31 cellular contexts compared by ENCODE assay signal in genomic region chr17:8417806-8418205, GRCh38. TPM values are rescaled to one million over a fixed set of nuclear protein-coding genes. Genes with fewer than 3 reads are reported as not detected.
DNase-seq lines count a peak whose midpoint lies in the region; ATAC-seq and TF ChIP-seq lines count a peak whose summit lies in the region.
"Had no signal": no experiment of that assay in that cellular context is flagged by ENCODE, and none has a peak within 500 bp of the region (broad histone marks: within the 10 kb centered on the region; RNA-seq: fewer than 3 reads in every experiment).

No MANE protein-coding gene starts in this region.

- no peak overlapping the region for H3K9ac ChIP-seq in trophoblast cell (ENCODE audit: low read length)

- no peak overlapping the region for H2AFZ ChIP-seq in trophoblast cell (ENCODE audit: insufficient read depth, low read length, poor library complexity)

- H3K27me3 ChIP-seq in esophagus squamous epithelium (no peaks in the 10 kb centered on the region), trophoblast cell (ENCODE audit: insufficient read depth, low read length) (no peaks in the 10 kb centered on the region)
- H3K27me3 ChIP-seq in effector memory CD4-positive, alpha-beta T cell (replicated peaks; ENCODE audit: control insufficient read depth, insufficient read depth, low read length, poor library complexity, severe bottlenecking): peaks cover 4% of the 10 kb centered on the region

- H3K4ac ChIP-seq in trophoblast cell (ENCODE audit: low read depth, low read length): no peak overlapping the region

- H3K9me3 ChIP-seq in esophagus squamous epithelium (no peaks in the 10 kb centered on the region), trophoblast cell (ENCODE audit: insufficient read depth, low read depth, low read length) (no peaks in the 10 kb centered on the region)
- H3K9me3 ChIP-seq in effector memory CD4-positive, alpha-beta T cell (ENCODE audit: control insufficient read depth, low read length): no peaks in the 10 kb centered on the region
- H3K9me3 ChIP-seq: stomach, transverse colon had no signal

- peak overlapping the region; percentile 35 for H3K23ac ChIP-seq in trophoblast cell (ENCODE audit: low read length)

- ATAC-seq in GM21529 (IDR thresholded peaks at IDR 0.05; ENCODE audit: unreplicated experiment) (no peak), HG02798 (IDR thresholded peaks at IDR 0.05; ENCODE audit: poor library complexity, unreplicated experiment) (no peak)
- ATAC-seq: activated T-cell treated with anti-CD3 and anti-CD28 coated beads, Interleukin-2, amount 50 U/mL, for 72 hours had no signal

- no peak overlapping the region for H3K18ac ChIP-seq in trophoblast cell (ENCODE audit: low read length)

- no peak overlapping the region for H4K8ac ChIP-seq in trophoblast cell (ENCODE audit: low read depth, low read length)

- H2BK12ac ChIP-seq in trophoblast cell (ENCODE audit: low read length): no peak overlapping the region

- H4K12ac ChIP-seq in trophoblast cell (ENCODE audit: low read depth, low read length): no peak overlapping the region

- H3K4me3 ChIP-seq in esophagus squamous epithelium (no peak overlapping the region), trophoblast cell (ENCODE audit: low read depth, low read length) (no peak overlapping the region)
- H3K4me3 ChIP-seq in effector memory CD4-positive, alpha-beta T cell (ENCODE audit: insufficient read depth, low read depth, low read length, poor library complexity, severe bottlenecking): no peak overlapping the region
- H3K4me3 ChIP-seq: lung, stomach, transverse colon had no signal

- H3K4me2 ChIP-seq in trophoblast cell (ENCODE audit: low read length): no peak overlapping the region

- H3K36me3 ChIP-seq in esophagus squamous epithelium (no peaks in the 10 kb centered on the region), trophoblast cell (ENCODE audit: control insufficient read depth in 1 of 2, insufficient read depth in 2 of 2, low read length in 2 of 2) (no peaks in the 10 kb centered on the region)
- H3K36me3 ChIP-seq in effector memory CD4-positive, alpha-beta T cell (ENCODE audit: control insufficient read depth, insufficient read depth, low read length): no peaks in the 10 kb centered on the region
- H3K36me3 ChIP-seq: stomach, transverse colon had no signal

- TF ChIP-seq CTCF in esophagus squamous epithelium (IDR thresholded peaks at IDR 0.05): no peak

- DNase-seq in HuH-7 (ENCODE audit: low spot score) (peak; percentile 38), SIG-M5 (lab: John Stamatoyannopoulos, UW) (peak; percentile 61), esophagus squamous epithelium (lab: John Stamatoyannopoulos, UW) (no peak), trophoblast cell (peak in 1 of 2 donors; percentile 60)
- no peak for DNase-seq in effector memory CD4-positive, alpha-beta T cell
- no peak for DNase-seq in stimulated activated CD4-positive, alpha-beta T cell treated with anti-CD3 and anti-CD28 coated beads, Interleukin-2, amount 100 ng/mL, for 24 hours
- DNase-seq: activated CD4-positive, alpha-beta T cell treated with anti-CD3 and anti-CD28 coated beads for 4 hours; activated naive CD4-positive, alpha-beta T cell treated with anti-CD3 and anti-CD28 coated beads, Interleukin-2, amount 10 ng/mL, durations not matched to agents 7 days and 5 days; activated T-cell treated with anti-CD3 and anti-CD28 coated beads, Interleukin-2, amount 50 U/mL, for 72 hours; anterior cingulate cortex; CD4-positive, CD25-positive, alpha-beta regulatory T cell; central memory CD4-positive, alpha-beta T cell; DMS 273 treated with DMSO at 0.1 percent for 48 hours; foreskin melanocyte; hippocampal formation; IMR-90; NCI-H1694 treated with DMSO at 0.1 percent for 48 hours; NCI-H226; NCI-H748 treated with DMSO at 0.1 percent for 48 hours; SHP77; stomach; transverse colon had no signal

- H2BK5ac ChIP-seq in trophoblast cell (ENCODE audit: low read depth, low read length, poor library complexity): no peak overlapping the region

- H4K91ac ChIP-seq in trophoblast cell (ENCODE audit: low read depth, low read length): no peak overlapping the region

- H2AK5ac ChIP-seq in trophoblast cell (ENCODE audit: low read length): no peak overlapping the region

- H3K14ac ChIP-seq in trophoblast cell (ENCODE audit: low read length): no peak overlapping the region

- intact Hi-C loops in esophagus squamous epithelium (cut with DNase I): no loop called here

- H3K79me1 ChIP-seq in trophoblast cell (ENCODE audit: low read length): no peaks in the 10 kb centered on the region

- TF ChIP-seq POLR2A in esophagus squamous epithelium (IDR thresholded peaks at IDR 0.05): peak in 1 of 4 donors; percentile 22

- peaks cover 1 to 29% (median 7%) of the 10 kb centered on the region in 3 donors for H3K4me1 ChIP-seq in esophagus squamous epithelium
- H3K4me1 ChIP-seq in trophoblast cell (ENCODE audit: control insufficient read depth in 1 of 2, insufficient read depth in 2 of 2, low read length in 2 of 2): peaks cover 0 to 3% of the 10 kb centered on the region in 2 experiments
- peaks cover 7% of the 10 kb centered on the region for H3K4me1 ChIP-seq in effector memory CD4-positive, alpha-beta T cell (ENCODE audit: control insufficient read depth, insufficient read depth, low read length, poor library complexity, severe bottlenecking)

- no peaks in the 10 kb centered on the region for H3K79me2 ChIP-seq in trophoblast cell (ENCODE audit: control insufficient read depth, insufficient read depth, low read length, poor library complexity)

- H2BK120ac ChIP-seq in trophoblast cell (ENCODE audit: insufficient read depth, low read length, poor library complexity): no peak overlapping the region

- 67 to 68% methylated on average over 4 of the region's 4 CpGs for WGBS in esophagus squamous epithelium, 2 donors
- WGBS in trophoblast cell (ENCODE audit: extremely low coverage, insufficient coverage, insufficient read length): no CpG with 5 or more reads among the region's 4 CpGs

- peak overlapping the region in 3 of 4 donors; percentile 3 to 63 (median 51) for H3K27ac ChIP-seq in esophagus squamous epithelium
- H3K27ac ChIP-seq in trophoblast cell (ENCODE audit: low read depth, low read length): no peak overlapping the region
- no peak overlapping the region for H3K27ac ChIP-seq in effector memory CD4-positive, alpha-beta T cell (ENCODE audit: insufficient read depth, low read length, poor library complexity, severe bottlenecking)
- H3K27ac ChIP-seq: transverse colon had no signal

RNA-seq across cellular contexts. Expression of gene NDEL1, which starts 17.9 kb away (rescaled TPM):
- total RNA-seq in esophagus squamous epithelium: 100 to 1,000 TPM in 1 of 4 donors, 10 to 100 TPM in 3; 67.5 to 107 (median 73.1) TPM
- 60.7 and 61.4 TPM in 2 replicates for polyA plus RNA-seq in trophoblast cell (2013)

RNA-seq across cellular contexts. Expression of gene RNF222, which starts 20.2 kb away (rescaled TPM):
- total RNA-seq in esophagus squamous epithelium: 10 to 100 TPM in 3 of 4 donors, 1 to 10 TPM in 1; 8.1 to 21.8 (median 14.9) TPM
- polyA plus RNA-seq in trophoblast cell (2013): 0.07 and 0.12 TPM in 2 replicates
- total RNA-seq: dermis microvascular lymphatic vessel endothelial cell, H1, IMR-90, lung, M059J, omental fat pad, renal cortical epithelial cell, stomach, transverse colon had no signal
- polyA plus RNA-seq: AG04450, H1, IMR-90, lung had no signal

RNA-seq across cellular contexts. Expression of gene RPL26, which starts 34.8 kb away (rescaled TPM):
- 1,000 to 10,000 TPM; 3,032 to 5,420 (median 3,306) TPM for total RNA-seq in esophagus squamous epithelium
- 4,392 and 4,726 TPM in 2 replicates for polyA plus RNA-seq in trophoblast cell (2013)

Comparison
In these comparisons a context has a peak if more than half of its experiments do, and no peak if none do; other contexts are left out.
1. DNase-seq: peak in HuH-7 (single experiment) and SIG-M5 (single experiment); none in esophagus squamous epithelium (single experiment), effector memory CD4-positive, alpha-beta T cell (0 of 3) and stimulated activated CD4-positive, alpha-beta T cell treated with anti-CD3 and anti-CD28 coated beads, Interleukin-2, amount 100 ng/mL, for 24 hours (0 of 2).
2. H3K27ac ChIP-seq: peak in esophagus squamous epithelium (3 of 4); none in trophoblast cell (single experiment) and effector memory CD4-positive, alpha-beta T cell (single experiment).